Comparison of ENCODE assay signal across 16 cellular contexts in the genomic region with DNA sequence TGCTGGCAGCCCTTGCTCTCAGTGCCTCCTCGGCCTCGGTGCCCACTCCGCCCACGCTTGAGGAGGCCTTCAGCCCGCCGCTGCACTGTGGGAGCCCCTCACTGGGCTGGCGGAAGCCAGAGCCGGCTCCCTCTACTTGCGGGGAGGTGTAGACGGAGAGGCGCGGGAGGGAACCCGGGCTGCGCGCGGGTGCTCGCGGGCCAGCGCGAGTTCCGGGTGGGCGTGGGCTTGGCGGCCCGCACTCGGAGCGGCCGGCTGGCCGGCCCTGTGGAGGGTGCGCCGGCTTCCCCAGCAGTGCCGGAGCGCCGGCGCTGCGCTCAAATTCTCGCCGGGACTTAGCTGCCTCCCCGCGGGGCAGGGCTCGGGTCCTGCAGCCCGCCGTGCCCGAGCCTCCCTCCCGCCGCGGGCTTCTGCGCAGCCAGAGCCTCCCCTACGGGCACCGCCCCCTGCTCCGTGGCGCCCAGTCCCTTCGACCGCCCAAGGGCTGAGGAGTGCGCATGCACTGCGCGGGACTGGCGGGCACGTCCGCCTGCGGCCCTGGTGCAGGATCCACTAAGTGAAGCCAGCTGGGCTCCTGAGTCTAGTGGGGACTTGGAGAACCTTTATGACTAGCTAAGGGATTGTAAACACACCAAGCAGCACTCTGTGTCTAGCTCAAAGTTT.
DNase-seq lines count a peak whose midpoint lies in the region; ATAC-seq, FAIRE-seq and TF ChIP-seq lines count a peak whose summit lies in the region.
"Had no signal": no experiment of that assay in that cellular context is flagged by ENCODE, and none has a peak within 500 bp of the region (broad histone marks: within the 10 kb centered on the region; RNA-seq: fewer than 3 reads in every experiment).

No MANE protein-coding gene starts in this region.

- ATAC-seq in activated CD8-positive, alpha-beta T cell treated with anti-CD3 and anti-CD28 coated beads for 36 hours = no peak
- no peak for ATAC-seq in activated CD8-positive, alpha-beta T cell treated with anti-CD3 and anti-CD28 coated beads, Interleukin-2, amount 10 ng/mL, durations not matched to agents 7 days and 5 days
- ATAC-seq: GM12878 had no signal

- no peak for DNase-seq in activated CD8-positive, alpha-beta T cell treated with anti-CD3 and anti-CD28 coated beads for 36 hours
- DNase-seq in activated CD8-positive, alpha-beta T cell treated with anti-CD3 and anti-CD28 coated beads, Interleukin-2, amount 10 ng/mL, durations not matched to agents 7 days and 5 days = no peak
- DNase-seq in fibroblast of pulmonary artery (ENCODE audit: low read depth) (peak; percentile 18), small intestine (peak; percentile 8), ecto neural progenitor cell (ENCODE audit: low spot score) (no peak), D721Med (ENCODE audit: insufficient read length, low spot score) (no peak), amniotic stem cell (lab: John Stamatoyannopoulos, UW) (no peak)
- DNase-seq: activated CD8-positive, alpha-beta memory T cell treated with anti-CD3 and anti-CD28 coated beads, Interleukin-2, amount 50 U/mL, for 4 hours; effector memory CD4-positive, alpha-beta T cell; NCI-H146; NCI-H82; SHP77 treated with DMSO at 0.1 percent for 48 hours; transverse colon had no signal

- peak overlapping the region; percentile 8 for H3K4me3 Mint-ChIP-seq in activated CD8-positive, alpha-beta T cell treated with anti-CD3 and anti-CD28 coated beads for 36 hours
- no peak overlapping the region for H3K4me3 Mint-ChIP-seq in activated CD8-positive, alpha-beta T cell treated with anti-CD3 and anti-CD28 coated beads, Interleukin-2, amount 10 ng/mL, durations not matched to agents 7 days and 5 days
- H3K4me3 Mint-ChIP-seq: neural crest cell had no signal

- POLR2A ChIA-PET in activated CD8-positive, alpha-beta T cell treated with anti-CD3 and anti-CD28 coated beads for 36 hours (lab: Charles Lee) = no interaction called here
- POLR2A ChIA-PET in activated CD8-positive, alpha-beta T cell treated with anti-CD3 and anti-CD28 coated beads, Interleukin-2, amount 10 ng/mL, durations not matched to agents 7 days and 5 days (lab: Charles Lee) = no interaction called here

- H3K27ac ChIP-seq in HUES64 (ENCODE audit: low read depth, low read length) (no peak overlapping the region), small intestine (ENCODE audit: low read depth in 1 of 2, low read length in 1 of 2) (no peak overlapping the region)

- TF ChIP-seq CTCF in activated CD8-positive, alpha-beta T cell treated with anti-CD3 and anti-CD28 coated beads for 36 hours (IDR thresholded peaks at IDR 0.05) = no peak
- no peak for TF ChIP-seq CTCF in fibroblast of pulmonary artery (IDR thresholded peaks at IDR 0.05; ENCODE audit: low read length, missing control alignments)
- TF ChIP-seq CTCF in D721Med (IDR thresholded peaks at IDR 0.05; ENCODE audit: insufficient read depth, missing control alignments) = no peak

- H3K4me3 ChIP-seq in HUES64 (ENCODE audit: low read length) (peak overlapping the region; percentile 51), fibroblast of pulmonary artery (replicated peaks; ENCODE audit: low read depth, low read length) (peak overlapping the region; percentile 27), small intestine (ENCODE audit: low read depth in 1 of 2, low read length in 2 of 2) (peak overlapping the region in 1 of 2 donors; percentile 11)
- H3K4me3 ChIP-seq: GM12878 had no signal

- H3K27me3 ChIP-seq in HUES64 (ENCODE audit: insufficient read depth, low read length) = 0 out of 2 replicates have a peak, but pooled peaks cover 3% of the 10 kb centered on the region
- no peaks in the 10 kb centered on the region for H3K27me3 ChIP-seq in small intestine (ENCODE audit: control insufficient read depth in 2 of 2, insufficient read depth in 2 of 2, low read length in 2 of 2)
- H3K27me3 ChIP-seq: transverse colon had no signal

- H3K9ac ChIP-seq in HUES64 (ENCODE audit: low read depth, low read length) = 0 out of 2 replicates have a peak overlapping the region, but pooled peaks have one; percentile 1

- no peak overlapping the region for H3K27ac Mint-ChIP-seq in activated CD8-positive, alpha-beta T cell treated with anti-CD3 and anti-CD28 coated beads for 36 hours
- no peak overlapping the region for H3K27ac Mint-ChIP-seq in activated CD8-positive, alpha-beta T cell treated with anti-CD3 and anti-CD28 coated beads, Interleukin-2, amount 10 ng/mL, durations not matched to agents 7 days and 5 days

- H3K4me1 ChIP-seq in HUES64 (ENCODE audit: insufficient read depth, low read length) = peaks cover 8% of the 10 kb centered on the region; the same call in 1 of the 2 replicates
- H3K4me1 ChIP-seq in small intestine (ENCODE audit: control insufficient read depth in 2 of 2, insufficient read depth in 1 of 2, low read depth in 1 of 2, low read length in 1 of 2) = no peaks in the 10 kb centered on the region
- H3K4me1 ChIP-seq: transverse colon had no signal

- WGBS in HUES64 = 56% methylated on average over 60 of the region's 60 CpGs
- 83 to 90% (median 88%) methylated on average over 44 to 60 of the region's 60 CpGs for WGBS in small intestine, 3 donors

- H3K4me1 Mint-ChIP-seq in activated CD8-positive, alpha-beta T cell treated with anti-CD3 and anti-CD28 coated beads for 36 hours (ENCODE audit: low read depth) = no peaks in the 10 kb centered on the region
- no peaks in the 10 kb centered on the region for H3K4me1 Mint-ChIP-seq in activated CD8-positive, alpha-beta T cell treated with anti-CD3 and anti-CD28 coated beads, Interleukin-2, amount 10 ng/mL, durations not matched to agents 7 days and 5 days (ENCODE audit: low read depth)
- H3K4me1 Mint-ChIP-seq: neural crest cell had no signal

- no peaks in the 10 kb centered on the region for H3K36me3 Mint-ChIP-seq in activated CD8-positive, alpha-beta T cell treated with anti-CD3 and anti-CD28 coated beads for 36 hours (ENCODE audit: low read depth)
- H3K36me3 Mint-ChIP-seq in activated CD8-positive, alpha-beta T cell treated with anti-CD3 and anti-CD28 coated beads, Interleukin-2, amount 10 ng/mL, durations not matched to agents 7 days and 5 days (ENCODE audit: low read depth) = no peaks in the 10 kb centered on the region

- FAIRE-seq in small intestine (lab: Jason Lieb, UNC) = no peak
- no peak for FAIRE-seq in D721Med (lab: Jason Lieb, UNC)
- FAIRE-seq: GM12878 had no signal

- intact Hi-C loops in activated CD8-positive, alpha-beta T cell treated with anti-CD3 and anti-CD28 coated beads for 36 hours (cut with micrococcal nuclease) = no loop called here

- no peaks in the 10 kb centered on the region for H3K27me3 Mint-ChIP-seq in activated CD8-positive, alpha-beta T cell treated with anti-CD3 and anti-CD28 coated beads for 36 hours
- H3K27me3 Mint-ChIP-seq in activated CD8-positive, alpha-beta T cell treated with anti-CD3 and anti-CD28 coated beads, Interleukin-2, amount 10 ng/mL, durations not matched to agents 7 days and 5 days (ENCODE audit: low read depth) = no peaks in the 10 kb centered on the region

- no peaks in the 10 kb centered on the region for H3K9me3 ChIP-seq in HUES64 (ENCODE audit: insufficient read depth, low read depth, low read length)
- H3K9me3 ChIP-seq in small intestine (ENCODE audit: control insufficient read depth, low read depth) = no peaks in the 10 kb centered on the region
- H3K9me3 ChIP-seq: transverse colon had no signal

- H3K36me3 ChIP-seq in HUES64 (ENCODE audit: insufficient read depth, low read length) (no peaks in the 10 kb centered on the region), small intestine (ENCODE audit: control insufficient read depth in 2 of 2, insufficient read depth in 2 of 2, low read length in 2 of 2) (no peaks in the 10 kb centered on the region)
- H3K36me3 ChIP-seq: transverse colon had no signal

- CTCF ChIA-PET in activated CD8-positive, alpha-beta T cell treated with anti-CD3 and anti-CD28 coated beads for 36 hours (lab: Charles Lee) = no interaction called here
- CTCF ChIA-PET in activated CD8-positive, alpha-beta T cell treated with anti-CD3 and anti-CD28 coated beads, Interleukin-2, amount 10 ng/mL, durations not matched to agents 7 days and 5 days (lab: Charles Lee) = no interaction called here

- H3K9me3 Mint-ChIP-seq in activated CD8-positive, alpha-beta T cell treated with anti-CD3 and anti-CD28 coated beads for 36 hours = peaks cover 3% of the 10 kb centered on the region
- no peaks in the 10 kb centered on the region for H3K9me3 Mint-ChIP-seq in activated CD8-positive, alpha-beta T cell treated with anti-CD3 and anti-CD28 coated beads, Interleukin-2, amount 10 ng/mL, durations not matched to agents 7 days and 5 days (ENCODE audit: insufficient read depth)

Comparison
In these comparisons a context has a peak if more than half of its experiments do, and no peak if none do; other contexts are left out.
1. DNase-seq: peak in fibroblast of pulmonary artery (single experiment) and small intestine (single experiment); none in activated CD8-positive, alpha-beta T cell treated with anti-CD3 and anti-CD28 coated beads for 36 hours (single experiment), activated CD8-positive, alpha-beta T cell treated with anti-CD3 and anti-CD28 coated beads, Interleukin-2, amount 10 ng/mL, durations not matched to agents 7 days and 5 days (single experiment), ecto neural progenitor cell (single experiment), D721Med (single experiment) and amniotic stem cell (single experiment).